In genomic region chr20:32281711-32282110, GRCh38 we compare ENCODE assay signal across 17 cellular contexts. TPM values are rescaled to one million over a fixed set of nuclear protein-coding genes. Genes with fewer than 3 reads are reported as not detected.
DNase-seq lines count a peak whose midpoint lies in the region; ATAC-seq, FAIRE-seq and TF ChIP-seq lines count a peak whose summit lies in the region.
"Had no signal": no experiment of that assay in that cellular context is flagged by ENCODE, and none has a peak within 500 bp of the region (broad histone marks: within the 10 kb centered on the region; RNA-seq: fewer than 3 reads in every experiment).

No MANE protein-coding gene starts in this region.

- POLR2A ChIA-PET in GM12878 (lab: Charles Lee), result interaction anchor here (0.6 kb wide), 1 partner anchor 110 kb away, joined by 3 read pairs; no protein-coding TSS in a partner anchor
- POLR2A ChIA-PET in MCF 10A (lab: Yijun Ruan, JAX), result no interaction called here

- H3K9me3 Mint-ChIP-seq in T-helper 2 cell treated with Interferon-gamma antibody and Interleukin-4, amounts not matched to agents 5 μg/mL and 100 μg/mL, for 36 hours, result no peaks in the 10 kb centered on the region
- H3K9me3 Mint-ChIP-seq in MCF 10A (ENCODE audit: unreplicated experiment), result no peaks in the 10 kb centered on the region

- RAD21 ChIA-PET in GM12878 (lab: Charles Lee; ENCODE audit: unreplicated experiment), result interaction anchor here (1.4 kb wide), 1 partner anchor 50 kb away, joined by 3 read pairs; no protein-coding TSS in a partner anchor

- peaks cover 12% of the 10 kb centered on the region for H3K36me3 Mint-ChIP-seq in T-helper 2 cell treated with Interferon-gamma antibody and Interleukin-4, amounts not matched to agents 5 μg/mL and 100 μg/mL, for 36 hours (ENCODE audit: low read depth)
- H3K36me3 Mint-ChIP-seq in MCF 10A (ENCODE audit: insufficient read depth, unreplicated experiment), result peaks cover 20% of the 10 kb centered on the region

- H3K27me3 ChIP-seq in GM12878 (replicated peaks in 1 of 2; ENCODE audit: control insufficient read depth in 2 of 2, insufficient read depth in 2 of 2, low read length in 1 of 2) (no peaks in the 10 kb centered on the region), thyroid gland (no peaks in the 10 kb centered on the region)
- H3K27me3 ChIP-seq: BLaER1 treated with 17β-estradiol and CSF1 and Interleukin-3, amounts not matched to agents 10 nM and 100 nM; upper lobe of left lung had no signal

- TF ChIP-seq POLR2A in GM12878 (IDR thresholded peaks at IDR 0.05; ENCODE audit: low read depth, low read length), result no peak
- TF ChIP-seq POLR2A in thyroid gland (IDR thresholded peaks at IDR 0.05), result no peak

- DNase-seq in T-helper 2 cell treated with Interferon-gamma antibody and Interleukin-4, amounts not matched to agents 5 μg/mL and 100 μg/mL, for 36 hours (ENCODE audit: low spot score), result peak; percentile 10
- DNase-seq in T-helper 2 cell (no peak), GM12878 (ENCODE audit: low read depth, low spot score) (no peak), thyroid gland (no peak), NCI-H2081 (lab: John Stamatoyannopoulos, UW) (no peak), MCF 10A (ENCODE audit: unreplicated experiment) (no peak)
- peak; percentile 17 for DNase-seq in stimulated activated CD4-positive, alpha-beta T cell treated with anti-CD3 and anti-CD28 coated beads, Interleukin-4, amount 100 ng/mL, for 24 hours
- DNase-seq in stimulated activated CD4-positive, alpha-beta T cell treated with anti-CD3 and anti-CD28 coated beads, Interleukin-4, amount 100 ng/mL, for 1 hour, result no peak
- DNase-seq: 8988T; glutamatergic neuron; MV-4-11; NCI-H748 treated with DMSO at 0.1 percent for 48 hours; stimulated activated naive CD4-positive, alpha-beta T cell; upper lobe of left lung had no signal

- no peak overlapping the region for H3K4me3 Mint-ChIP-seq in T-helper 2 cell treated with Interferon-gamma antibody and Interleukin-4, amounts not matched to agents 5 μg/mL and 100 μg/mL, for 36 hours
- no peak overlapping the region for H3K4me3 Mint-ChIP-seq in MCF 10A (ENCODE audit: unreplicated experiment)

- H3K9ac ChIP-seq in GM12878 (ENCODE audit: control insufficient read depth, insufficient read depth, low read length), result no peak overlapping the region

- 80% methylated on average over 4 of the region's 4 CpGs for WGBS in GM12878 (ENCODE audit: insufficient coverage, insufficient replicate concordance, low lambda C conversion rate, missing lambda C conversion rate)
- 82 to 92% methylated on average over 4 of the region's 4 CpGs for WGBS in thyroid gland, 2 donors

- H3K27ac Mint-ChIP-seq in T-helper 2 cell treated with Interferon-gamma antibody and Interleukin-4, amounts not matched to agents 5 μg/mL and 100 μg/mL, for 36 hours, result peak overlapping the region; percentile 4
- H3K27ac Mint-ChIP-seq in MCF 10A (ENCODE audit: low read depth, unreplicated experiment), result no peak overlapping the region

- intact Hi-C loops in GM12878 (cut with micrococcal nuclease; ENCODE audit: unreplicated experiment), result no loop called here
- intact Hi-C loops in thyroid gland (cut with DNase I), result no loop called here
- intact Hi-C loops in MCF 10A (cut with micrococcal nuclease), result no loop called here

- peaks cover 54% of the 10 kb centered on the region for H3K4me1 Mint-ChIP-seq in T-helper 2 cell treated with Interferon-gamma antibody and Interleukin-4, amounts not matched to agents 5 μg/mL and 100 μg/mL, for 36 hours (ENCODE audit: low read depth)
- peaks cover 21% of the 10 kb centered on the region for H3K4me1 Mint-ChIP-seq in MCF 10A (ENCODE audit: insufficient read depth, unreplicated experiment)

- SMC1A ChIA-PET in GM12878 (lab: Charles Lee; ENCODE audit: uncharacterized antibody, unreplicated experiment), result interaction anchor here (1.0 to 1.1 kb wide), 3 partner anchors 10 to 78 kb away, joined by 3 to 4 read pairs (median 3); no protein-coding TSS in a partner anchor

- H3K79me2 ChIP-seq in GM12878 (ENCODE audit: control insufficient read depth, insufficient read depth, low read length), result peaks cover 58% of the 10 kb centered on the region

- no peak overlapping the region for H2AFZ ChIP-seq in GM12878 (ENCODE audit: control insufficient read depth, low read depth, low read length)

- H3K36me3 ChIP-seq in GM12878 (ENCODE audit: control insufficient read depth in 2 of 2, insufficient read depth in 2 of 2, low read length in 1 of 2) (0 out of 4 replicates have a peak, but pooled peaks cover 0 to 3% of the 10 kb centered on the region in 2 experiments), thyroid gland (no peaks in the 10 kb centered on the region)
- H3K36me3 ChIP-seq: upper lobe of left lung had no signal

- BruUV-seq in GM12878 (replicated peaks; lab: Mats Ljungman, UMichigan) (no TSS peak), MCF 10A (replicated peaks; lab: Mats Ljungman, UMichigan) (no TSS peak)

- CTCF ChIA-PET in GM12878 (lab: Yijun Ruan, JAX) (no interaction called here), MCF 10A (lab: Yijun Ruan, JAX) (no interaction called here)

- H3K27me3 Mint-ChIP-seq in T-helper 2 cell treated with Interferon-gamma antibody and Interleukin-4, amounts not matched to agents 5 μg/mL and 100 μg/mL, for 36 hours (ENCODE audit: low read depth), result no peaks in the 10 kb centered on the region
- H3K27me3 Mint-ChIP-seq in MCF 10A (ENCODE audit: insufficient read depth, unreplicated experiment), result no peaks in the 10 kb centered on the region

- peaks cover 30% of the 10 kb centered on the region for H3K4me1 ChIP-seq in GM12878 (ENCODE audit: control insufficient read depth, insufficient read depth, low read length)
- H3K4me1 ChIP-seq in thyroid gland, result peaks cover 29 to 44% of the 10 kb centered on the region in 2 donors

- no peak for FAIRE-seq in GM12878 (lab: Jason Lieb, UNC)
- FAIRE-seq: GM18507 had no signal

- TF ChIP-seq CTCF in GM12878 (IDR thresholded peaks at IDR 0.05 in 2 of 3, conservative IDR thresholded peaks at IDR 0.05 in 1 of 3; ENCODE audit: control insufficient read depth in 2 of 3, extremely low read depth in 1 of 3, insufficient read depth in 1 of 3, low read depth in 3 of 3, low read length in 3 of 3) (no peak), thyroid gland (IDR thresholded peaks at IDR 0.05) (no peak), MCF 10A (IDR thresholded peaks at IDR 0.05; ENCODE audit: unreplicated experiment) (no peak)

- 0 out of 2 replicates have a peak overlapping the region, but pooled peaks have one; percentile 41 for H3K4me2 ChIP-seq in GM12878 (ENCODE audit: control insufficient read depth, insufficient read depth)

- no peak for TF ChIP-seq RAD21 in GM12878 (IDR thresholded peaks at IDR 0.05; ENCODE audit: insufficient read depth, low read depth, low read length)

- H3K4me3 ChIP-seq in GM12878 (no peak overlapping the region), thyroid gland (replicated peaks in 1 of 3) (no peak overlapping the region)
- H3K4me3 ChIP-seq: BLaER1 treated with 17β-estradiol and CSF1 and Interleukin-3, amounts not matched to agents 10 nM and 100 nM; SK-N-MC; upper lobe of left lung had no signal

- TF ChIP-seq EP300 in GM12878 (IDR thresholded peaks at IDR 0.05; ENCODE audit: borderline replicate concordance in 1 of 2, control insufficient read depth in 1 of 2, low read depth in 2 of 2, low read length in 2 of 2), result no peak

- no peak for ATAC-seq in GM12878

- H3K9me3 ChIP-seq in GM12878 (replicated peaks; ENCODE audit: control insufficient read depth, insufficient read depth, low read length) (no peaks in the 10 kb centered on the region; the same call in 2 of the 3 replicates), thyroid gland (no peaks in the 10 kb centered on the region)
- H3K9me3 ChIP-seq: BLaER1 treated with 17β-estradiol and CSF1 and Interleukin-3, amounts not matched to agents 10 nM and 100 nM; upper lobe of left lung had no signal

- H4K20me1 ChIP-seq in GM12878 (ENCODE audit: control insufficient read depth, insufficient read depth), result no peaks in the 10 kb centered on the region

- H3K27ac ChIP-seq in GM12878 (ENCODE audit: control insufficient read depth, insufficient read depth) (no peak overlapping the region), thyroid gland (peak overlapping the region in 2 of 3 donors; percentile 1 to 69)
- H3K27ac ChIP-seq: BLaER1 treated with 17β-estradiol and CSF1 and Interleukin-3, amounts not matched to agents 10 nM and 100 nM; SK-N-MC had no signal

- in situ Hi-C loops in GM12878 (cut with MboI), result no loop called here

TF ChIP-seq in GM12878, 131 proteins besides CTCF, POLR2A, EP300 and RAD21 (continues in another document):
- TF ChIP-seq IRF5 (IDR thresholded peaks at IDR 0.05; ENCODE audit: borderline replicate concordance) (no peak), RCOR1 (conservative IDR thresholded peaks at IDR 0.05; ENCODE audit: low read depth, low read length) (no peak), SIX5 (IDR thresholded peaks at IDR 0.05; ENCODE audit: low read depth, low read length, severe bottlenecking) (no peak), CREB1 (IDR thresholded peaks at IDR 0.05; ENCODE audit: low read depth) (no peak)

RNA-seq across cellular contexts. Expression of gene KIF3B, which starts 4.3 kb away (rescaled TPM):
- 17.9 and 19.2 TPM in 2 replicates for total RNA-seq in GM12878 (2013; cell fraction: nucleolus; rRNA removed)
- 27.4 and 28.3 TPM in 2 replicates for total RNA-seq in GM12878 (2014; rRNA removed)
- total RNA-seq in GM12878 (2014; rRNA removed; fragmentation: Illumina TruSeq; extraction: Trizol), result 27.5 and 28.5 TPM in 2 replicates
- total RNA-seq in GM12878 (2021), result 29.5 and 31.5 TPM in 2 replicates
- polyA plus RNA-seq in GM12878 (2011; ENCODE audit: low read depth), result 13.7 TPM
- 26.3 and 28.9 TPM in 2 replicates for polyA plus RNA-seq in GM12878 (2011; rRNA removed)
- 20.7 and 23.7 TPM in 2 replicates for polyA plus RNA-seq in GM12878 (2011; cell fraction: cytosol; rRNA removed)
- polyA plus RNA-seq in GM12878 (2011; cell fraction: nucleus; rRNA removed), result 11.3 and 14.1 TPM in 2 replicates
- 15.2 and 15.4 TPM in 2 replicates for polyA plus RNA-seq in GM12878 (2012)
- polyA plus RNA-seq in GM12878 (2014; fragmentation: Illumina TruSeq; extraction: Trizol), result 37.3 and 39.0 TPM in 2 replicates
- 10 to 100 TPM; 10.7 to 11.2 TPM for polyA plus RNA-seq in GM12878 (2014; fragmentation: Nextera tagmentation; extraction: Ambion mirVana)
- 23.8 and 25.6 TPM in 2 replicates for polyA plus RNA-seq in GM12878 (2014; rRNA removed)
- 1 to 10 TPM; 7.4 to 7.5 TPM for polyA plus RNA-seq in GM12878 (2016; fragmentation: Nextera tagmentation; extraction: Ambion mirVana)
- polyA minus RNA-seq in GM12878 (2011; rRNA and poly(A)+ RNA removed), result 30.2 and 31.1 TPM in 2 replicates
- polyA minus RNA-seq in GM12878 (2011; cell fraction: cytosol; rRNA and poly(A)+ RNA removed), result 7.4 and 9.9 TPM in 2 replicates
- 5.8 and 10.0 TPM in 2 replicates for polyA minus RNA-seq in GM12878 (2011; cell fraction: nucleus; rRNA and poly(A)+ RNA removed)
- total RNA-seq in thyroid gland, result 10 to 100 TPM; 31.0 to 35.5 (median 32.7) TPM
- total RNA-seq in MCF 10A (2022), result 21.7 and 28.7 TPM in 2 replicates

Comparison
In these comparisons a context has a peak if more than half of its experiments do, and no peak if none do; other contexts are left out.
1. DNase-seq: peak in T-helper 2 cell treated with Interferon-gamma antibody and Interleukin-4, amounts not matched to agents 5 μg/mL and 100 μg/mL, for 36 hours (single experiment) and stimulated activated CD4-positive, alpha-beta T cell treated with anti-CD3 and anti-CD28 coated beads, Interleukin-4, amount 100 ng/mL, for 24 hours (single experiment); none in T-helper 2 cell (0 of 5), stimulated activated CD4-positive, alpha-beta T cell treated with anti-CD3 and anti-CD28 coated beads, Interleukin-4, amount 100 ng/mL, for 1 hour (single experiment), GM12878 (single experiment), thyroid gland (0 of 2), NCI-H2081 (0 of 2) and MCF 10A (single experiment).